Comparison of ENCODE assay signal across 18 cellular contexts in the genomic region with DNA sequence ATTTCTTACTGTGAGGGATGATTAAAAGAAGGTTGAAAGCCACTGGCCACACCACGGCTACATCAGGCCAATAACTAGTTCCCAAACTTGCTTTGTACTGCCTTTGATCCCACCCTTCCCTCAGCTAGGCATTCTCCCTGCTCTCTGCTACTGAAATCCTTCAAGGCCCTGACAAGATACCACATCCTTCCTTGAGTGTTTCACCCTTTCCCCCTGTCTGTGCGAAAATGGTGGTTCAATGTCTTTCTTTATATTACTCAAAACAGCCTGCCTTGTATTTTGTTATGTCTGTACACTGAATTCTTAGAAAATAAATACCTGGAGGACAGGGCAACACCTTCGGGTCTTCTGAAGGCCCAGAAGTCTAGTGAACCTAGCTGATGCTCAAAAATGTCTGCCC. TPM values are rescaled to one million over a fixed set of nuclear protein-coding genes. Genes with fewer than 3 reads are reported as not detected.
A peak's percentile ranks its signal among the peaks of the same experiment; 100 is the strongest.
DNase-seq lines count a peak whose midpoint lies in the region; FAIRE-seq and TF ChIP-seq lines count a peak whose summit lies in the region.
"Had no signal": no experiment of that assay in that cellular context is flagged by ENCODE, and none has a peak within 500 bp of the region (broad histone marks: within the 10 kb centered on the region; RNA-seq: fewer than 3 reads in every experiment).

No MANE protein-coding gene starts in this region.

- intact Hi-C loops in mammary epithelial cell (cut with micrococcal nuclease) = no loop called here
- intact Hi-C loops in MCF 10A (cut with micrococcal nuclease) = no loop called here
- intact Hi-C loops in CD14-positive monocyte (cut with micrococcal nuclease) = loop anchor here in 1 of 2 donors (10.0 kb wide), 1 partner anchor 474 kb away; no protein-coding TSS in a partner anchor

- H3K36me3 Mint-ChIP-seq in MCF 10A (ENCODE audit: insufficient read depth, unreplicated experiment) = no peaks in the 10 kb centered on the region
- H3K36me3 Mint-ChIP-seq in T-helper 1 cell treated with Interleukin-12 subunit alpha and Interleukin-12 subunit beta and Interleukin-4 antibody, amounts not matched to agents 30 μg/mL and 1 μg/mL, for 36 hours (ENCODE audit: low read depth) = peaks cover 6% of the 10 kb centered on the region
- peaks cover 5 to 7% of the 10 kb centered on the region in 2 donors for H3K36me3 Mint-ChIP-seq in CD14-positive monocyte
- H3K36me3 Mint-ChIP-seq: stimulated activated memory B cell treated with anti-CD40 and anti-IgM and Interleukin-4, amounts not matched to agents 10 μg/mL and 1 μg/mL and 100 μg/mL, for 72 hours had no signal

- POLR2A ChIA-PET in MCF 10A (lab: Yijun Ruan, JAX) = interaction anchor here (0.7 to 2.3 kb wide), 7 partner anchors 8 to 805 kb away, joined by 3 to 7 read pairs (median 4); partner anchors contain the start of gene EPHB3

- no peaks in the 10 kb centered on the region for H4K20me1 ChIP-seq in mammary epithelial cell (ENCODE audit: insufficient read depth, low read length)
- H4K20me1 ChIP-seq in keratinocyte (ENCODE audit: control insufficient read depth, extremely low read depth, insufficient read depth, low read length) = no peaks in the 10 kb centered on the region

- H3K4me1 ChIP-seq in mammary epithelial cell (ENCODE audit: insufficient read depth, low read length) (peaks cover 12% of the 10 kb centered on the region), keratinocyte (ENCODE audit: control insufficient read depth, extremely low read depth, insufficient read depth, low read length) (no peaks in the 10 kb centered on the region)

- H3K4me3 ChIP-seq in mammary epithelial cell (replicated peaks in 1 of 3; ENCODE audit: insufficient read depth in 1 of 3, low read depth in 2 of 3, low read length in 3 of 3) (no peak overlapping the region), keratinocyte (ENCODE audit: control insufficient read depth in 2 of 3, extremely low read depth in 1 of 3, insufficient read depth in 2 of 3, low read depth in 1 of 3, low read length in 3 of 3) (no peak overlapping the region)
- H3K4me3 ChIP-seq: lung had no signal

- H3K27ac Mint-ChIP-seq in MCF 10A (ENCODE audit: low read depth, unreplicated experiment) (no peak overlapping the region), CD14-positive monocyte (peak overlapping the region in 1 of 7 donors; percentile 84)
- peak overlapping the region; percentile 98 for H3K27ac Mint-ChIP-seq in T-helper 1 cell treated with Interleukin-12 subunit alpha and Interleukin-12 subunit beta and Interleukin-4 antibody, amounts not matched to agents 30 μg/mL and 1 μg/mL, for 36 hours

- H3K9me1 ChIP-seq in keratinocyte (ENCODE audit: control insufficient read depth, extremely low read depth, insufficient read depth, low read length) = no peaks in the 10 kb centered on the region

- FAIRE-seq in keratinocyte (lab: Jason Lieb, UNC) (no peak), GM12892 (lab: Jason Lieb, UNC) (no peak)

- TF ChIP-seq CTCF in mammary epithelial cell (conservative IDR thresholded peaks at IDR 0.05 in 1 of 2, IDR thresholded peaks at IDR 0.05 in 1 of 2; ENCODE audit: extremely low read depth in 1 of 2, insufficient read depth in 1 of 2, low read depth in 1 of 2, low read length in 2 of 2) (no peak), MCF 10A (IDR thresholded peaks at IDR 0.05; ENCODE audit: unreplicated experiment) (no peak), keratinocyte (optimal IDR thresholded peaks at IDR 0.05 in 1 of 3, IDR thresholded peaks at IDR 0.05 in 1 of 3, conservative IDR thresholded peaks at IDR 0.05 in 1 of 3; ENCODE audit: extremely low read depth in 1 of 3, insufficient read depth in 2 of 3, low read length in 3 of 3) (no peak), CD14-positive monocyte (IDR thresholded peaks at IDR 0.05) (no peak)

- peak overlapping the region; percentile 96 for H2AFZ ChIP-seq in mammary epithelial cell (ENCODE audit: low read depth, low read length)
- peak overlapping the region; percentile 54 for H2AFZ ChIP-seq in keratinocyte (ENCODE audit: control insufficient read depth, low read length)

- H3K36me3 ChIP-seq in mammary epithelial cell (ENCODE audit: insufficient read depth, low read length) (no peaks in the 10 kb centered on the region), keratinocyte (ENCODE audit: control insufficient read depth in 2 of 2, extremely low read depth in 1 of 2, insufficient read depth in 2 of 2, low read length in 2 of 2) (no peaks in the 10 kb centered on the region)
- H3K36me3 ChIP-seq: HAP-1 had no signal

- no peak overlapping the region for H3K27ac ChIP-seq in mammary epithelial cell (ENCODE audit: insufficient read depth, low read depth, low read length)
- no peak overlapping the region for H3K27ac ChIP-seq in keratinocyte (ENCODE audit: control insufficient read depth, insufficient read depth, low read length)

- H3K4me3 Mint-ChIP-seq in MCF 10A (ENCODE audit: unreplicated experiment) (no peak overlapping the region), CD14-positive monocyte (no peak overlapping the region)
- peak overlapping the region; percentile 0 for H3K4me3 Mint-ChIP-seq in T-helper 1 cell treated with Interleukin-12 subunit alpha and Interleukin-12 subunit beta and Interleukin-4 antibody, amounts not matched to agents 30 μg/mL and 1 μg/mL, for 36 hours
- H3K4me3 Mint-ChIP-seq: stimulated activated memory B cell treated with anti-CD40 and anti-IgM and Interleukin-4, amounts not matched to agents 10 μg/mL and 1 μg/mL and 100 μg/mL, for 72 hours had no signal

- no peaks in the 10 kb centered on the region for H3K27me3 Mint-ChIP-seq in MCF 10A (ENCODE audit: insufficient read depth, unreplicated experiment)
- H3K27me3 Mint-ChIP-seq in T-helper 1 cell treated with Interleukin-12 subunit alpha and Interleukin-12 subunit beta and Interleukin-4 antibody, amounts not matched to agents 30 μg/mL and 1 μg/mL, for 36 hours (ENCODE audit: low read depth) = peaks cover 4% of the 10 kb centered on the region
- H3K27me3 Mint-ChIP-seq in CD14-positive monocyte (ENCODE audit: low read depth in 3 of 3) = no peaks in the 10 kb centered on the region
- H3K27me3 Mint-ChIP-seq: stimulated activated memory B cell treated with anti-CD40 and anti-IgM and Interleukin-4, amounts not matched to agents 10 μg/mL and 1 μg/mL and 100 μg/mL, for 72 hours had no signal

- no peak for DNase-seq in mammary epithelial cell
- no peak for DNase-seq in MCF 10A (ENCODE audit: unreplicated experiment)
- DNase-seq in keratinocyte (ENCODE audit: low read depth, low spot score) = no peak
- no peak for DNase-seq in DMS79 treated with DMSO at 0.1 percent for 48 hours (lab: John Stamatoyannopoulos, UW)
- no peak for DNase-seq in cortex of kidney (lab: John Stamatoyannopoulos, UW)
- DNase-seq in GM12892 (ENCODE audit: insufficient read length) = no peak
- DNase-seq in CD14-positive monocyte (ENCODE audit: low spot score) = no peak
- DNase-seq: activated gamma-delta T cell treated with Interleukin-2 at 50 U/mL for 16 hours, DMS153, foreskin melanocyte, KG1, NCI-H1436 treated with DMSO at 0.1 percent for 48 hours, NCI-H446, nucleus accumbens had no signal

- WGBS in mammary epithelial cell (ENCODE audit: low coverage, missing lambda C conversion rate) = 100% methylated on average over 2 of the region's 3 CpGs

- H3K9me3 ChIP-seq in mammary epithelial cell (replicated peaks; ENCODE audit: insufficient read depth, low read length) = no peaks in the 10 kb centered on the region
- no peaks in the 10 kb centered on the region for H3K9me3 ChIP-seq in keratinocyte (ENCODE audit: control insufficient read depth, low read depth, low read length)
- H3K9me3 ChIP-seq: HAP-1 had no signal

- H3K4me1 Mint-ChIP-seq in MCF 10A (ENCODE audit: insufficient read depth, unreplicated experiment) = peaks cover 8% of the 10 kb centered on the region
- peaks cover 40% of the 10 kb centered on the region for H3K4me1 Mint-ChIP-seq in T-helper 1 cell treated with Interleukin-12 subunit alpha and Interleukin-12 subunit beta and Interleukin-4 antibody, amounts not matched to agents 30 μg/mL and 1 μg/mL, for 36 hours (ENCODE audit: low read depth)
- peaks cover 53% of the 10 kb centered on the region for H3K4me1 Mint-ChIP-seq in CD14-positive monocyte

- TF ChIP-seq POLR2A in GM12892 (IDR thresholded peaks at IDR 0.05; ENCODE audit: low read depth, low read length) = no peak

- in situ Hi-C loops in mammary epithelial cell (cut with MboI; ENCODE audit: low sequenced_read_pairs in 2 of 2) = no loop called here

- no peaks in the 10 kb centered on the region for H3K27me3 ChIP-seq in mammary epithelial cell (ENCODE audit: insufficient read depth, low read length)
- no peaks in the 10 kb centered on the region for H3K27me3 ChIP-seq in keratinocyte (ENCODE audit: control insufficient read depth, extremely low read depth, insufficient read depth, low read length)

- no peak overlapping the region for H3K4me2 ChIP-seq in mammary epithelial cell (ENCODE audit: insufficient read depth, low read depth, low read length)
- H3K4me2 ChIP-seq in keratinocyte (ENCODE audit: control insufficient read depth, extremely low read depth, insufficient read depth, low read depth, low read length) = no peak overlapping the region

- H3K9me3 Mint-ChIP-seq in MCF 10A (ENCODE audit: unreplicated experiment) = no peaks in the 10 kb centered on the region
- no peaks in the 10 kb centered on the region for H3K9me3 Mint-ChIP-seq in T-helper 1 cell treated with Interleukin-12 subunit alpha and Interleukin-12 subunit beta and Interleukin-4 antibody, amounts not matched to agents 30 μg/mL and 1 μg/mL, for 36 hours
- H3K9me3 Mint-ChIP-seq in CD14-positive monocyte = no peaks in the 10 kb centered on the region
- H3K9me3 Mint-ChIP-seq: stimulated activated memory B cell treated with anti-CD40 and anti-IgM and Interleukin-4, amounts not matched to agents 10 μg/mL and 1 μg/mL and 100 μg/mL, for 72 hours had no signal

- CTCF ChIA-PET in mammary epithelial cell (lab: Charles Lee; ENCODE audit: low non-redundant PET) = interaction anchor here (0.9 kb wide), 1 partner anchor 78 kb away, joined by 3 read pairs; no protein-coding TSS in a partner anchor
- CTCF ChIA-PET in MCF 10A (lab: Yijun Ruan, JAX) = interaction anchor here (0.8 to 1.3 kb wide), 4 partner anchors 7 to 250 kb away, joined by 3 to 6 read pairs (median 4); partner anchors contain the start of gene EPHB3

- BruUV-seq in mammary epithelial cell (replicated peaks; lab: Mats Ljungman, UMichigan) (no TSS peak), MCF 10A (replicated peaks; lab: Mats Ljungman, UMichigan) (no TSS peak)

- dilution Hi-C loops in mammary epithelial cell (cut with HindIII; ENCODE audit: low sequenced_read_pairs) (no loop called here), keratinocyte (cut with MboI; ENCODE audit: extremely low pct_ligation_motif_present, low sequenced_read_pairs) (no loop called here)

- H3K79me2 ChIP-seq in mammary epithelial cell (ENCODE audit: insufficient read depth, low read length) (peaks cover 37% of the 10 kb centered on the region), keratinocyte (ENCODE audit: control insufficient read depth, insufficient read depth, low read length) (peaks cover 26% of the 10 kb centered on the region)

- H3K9ac ChIP-seq in mammary epithelial cell (ENCODE audit: insufficient read depth, low read length) (no peak overlapping the region), keratinocyte (ENCODE audit: control insufficient read depth, extremely low read depth, insufficient read depth, low read length) (no peak overlapping the region)

RNA-seq across cellular contexts. Expression of gene VPS8, which starts 0.9 kb away (rescaled TPM):
- 10 to 100 TPM; 42.1 to 68.8 TPM for total RNA-seq in mammary epithelial cell
- 10.3 TPM for polyA plus RNA-seq in mammary epithelial cell
- 74.2 TPM for polyA minus RNA-seq in mammary epithelial cell
- 33.8 and 52.2 TPM in 2 replicates for total RNA-seq in MCF 10A (2022)
- 14.9 to 28.4 TPM (median 27.3 TPM) in 3 replicates for polyA plus RNA-seq in keratinocyte
- 34.8 TPM for polyA plus RNA-seq in keratinocyte (2011; ENCODE audit: low read depth)
- polyA plus RNA-seq in keratinocyte (2011; cell fraction: cytosol; rRNA removed) = 10.8 and 23.7 TPM in 2 replicates
- polyA plus RNA-seq in keratinocyte (2011; cell fraction: nucleus; rRNA removed) = 48.3 and 62.8 TPM in 2 replicates
- 14.8 and 15.6 TPM in 2 replicates for polyA plus RNA-seq in keratinocyte (2012; ENCODE audit: low replicate concordance)
- 45.7 to 74.6 TPM (median 48.0 TPM) in 3 replicates for polyA minus RNA-seq in keratinocyte
- 21.7 TPM for polyA minus RNA-seq in keratinocyte (2011; cell fraction: cytosol; rRNA and poly(A)+ RNA removed)
- 104 and 191 TPM in 2 replicates for polyA minus RNA-seq in keratinocyte (2011; cell fraction: nucleus; rRNA and poly(A)+ RNA removed)
- 13.2 TPM for polyA plus RNA-seq in GM12892 (2012; ENCODE audit: missing spikeins)
- 10 to 100 TPM; 22.0 to 29.2 TPM for polyA plus RNA-seq in CD14-positive monocyte
